Comparison of ENCODE assay signal across 1 cellular context in genomic region chrX:134936542-134936941, GRCh38.
TF ChIP-seq lines count a peak whose summit lies in the region.

No MANE protein-coding gene starts in this region.

TF ChIP-seq in IMR-90, 13 proteins besides CTCF, POLR2A, EP300 and RAD21:
- no peak for TF ChIP-seq SMC3 (IDR thresholded peaks at IDR 0.05; ENCODE audit: low read depth, low read length)
- TF ChIP-seq USF2 (IDR thresholded peaks at IDR 0.05; ENCODE audit: low read depth, low read length): 0 out of 2 replicates have a peak, but pooled peaks have one; percentile 6
- TF ChIP-seq ELK1 (IDR thresholded peaks at IDR 0.05; ENCODE audit: borderline replicate concordance, low read depth, low read length): no peak
- TF ChIP-seq RCOR1 (IDR thresholded peaks at IDR 0.05; ENCODE audit: insufficient replicate concordance, low read length): no peak
- TF ChIP-seq MAZ (IDR thresholded peaks at IDR 0.05; ENCODE audit: borderline replicate concordance, low read depth, low read length): no peak
- no peak for TF ChIP-seq RFX5 (IDR thresholded peaks at IDR 0.05; ENCODE audit: low read depth, low read length)
